In genomic region chr20:50398064-50398463, GRCh38 we compare ENCODE assay signal across 26 cellular contexts.
DNase-seq lines count a peak whose midpoint lies in the region; ATAC-seq and TF ChIP-seq lines count a peak whose summit lies in the region.
"Had no signal": no experiment of that assay in that cellular context is flagged by ENCODE, and none has a peak within 500 bp of the region (broad histone marks: within the 10 kb centered on the region; RNA-seq: fewer than 3 reads in every experiment).

No MANE protein-coding gene starts in this region.

- peak in 1 of 2 donors; percentile 4 for TF ChIP-seq RAD21 in liver (IDR thresholded peaks at IDR 0.05)

- WGBS in liver = 41% methylated on average over 8 of the region's 8 CpGs

- H3K4me3 ChIP-seq in cardiac muscle cell (no peak overlapping the region), liver (ENCODE audit: low read depth in 1 of 3, low read length in 3 of 3) (no peak overlapping the region), gastrocnemius medialis (peak overlapping the region in 2 of 4 donors; percentile 8 to 11), vagina (no peak overlapping the region), left lung (no peak overlapping the region)
- H3K4me3 ChIP-seq: K562, neural progenitor cell had no signal

- H3K36me3 ChIP-seq in cardiac muscle cell (no peaks in the 10 kb centered on the region), liver (ENCODE audit: control insufficient read depth in 4 of 4, insufficient read depth in 3 of 4, low read depth in 1 of 4, low read length in 3 of 4) (no peaks in the 10 kb centered on the region), gastrocnemius medialis (no peaks in the 10 kb centered on the region), vagina (no peaks in the 10 kb centered on the region), left lung (no peaks in the 10 kb centered on the region)
- H3K36me3 ChIP-seq: neural progenitor cell had no signal

- no peaks in the 10 kb centered on the region for H3K9me3 ChIP-seq in cardiac muscle cell (ENCODE audit: low read depth)
- no peaks in the 10 kb centered on the region for H3K9me3 ChIP-seq in liver (ENCODE audit: control insufficient read depth in 4 of 4, low read length in 3 of 4)
- H3K9me3 ChIP-seq in gastrocnemius medialis = no peaks in the 10 kb centered on the region
- H3K9me3 ChIP-seq in vagina = no peaks in the 10 kb centered on the region
- no peaks in the 10 kb centered on the region for H3K9me3 ChIP-seq in left lung

- ATAC-seq in left cardiac atrium = no peak
- peak; percentile 51 to 59 for ATAC-seq in gastrocnemius medialis
- ATAC-seq in HG03108 (IDR thresholded peaks at IDR 0.05; ENCODE audit: unreplicated experiment) = no peak
- ATAC-seq in left lung = no peak
- ATAC-seq: activated naive CD4-positive, alpha-beta T cell treated with anti-CD3 and anti-CD28 coated beads, Interleukin-2, amount 50 U/mL, for 72 hours; K562; stimulated activated naive CD8-positive, alpha-beta T cell treated with anti-CD3 and anti-CD28 coated beads, Interleukin-15, Interleukin-2, amounts not matched to agents 100 U/mL and 50 U/mL, for 24 hours had no signal

- intact Hi-C loops in left cardiac atrium (cut with DNase I) (loop anchor here (2.0 to 10.0 kb wide), 4 partner anchors 57 to 206 kb away; partner anchors contain the start of gene CEBPB (in 1 of the 2)), gastrocnemius medialis (cut with DNase I; ENCODE audit: low total_unique reads) (loop anchor here (1.0 to 5.0 kb wide), 4 partner anchors 17 to 121 kb away; no protein-coding TSS in a partner anchor), vagina (cut with DNase I) (no loop called here), left lung (cut with DNase I) (no loop called here)

- no peak for TF ChIP-seq CTCF in cardiac muscle cell (IDR thresholded peaks at IDR 0.05; ENCODE audit: low read depth, low read length)
- no peak for TF ChIP-seq CTCF in liver (IDR thresholded peaks at IDR 0.05; ENCODE audit: low read depth, low read length, missing input control)
- no peak for TF ChIP-seq CTCF in gastrocnemius medialis (IDR thresholded peaks at IDR 0.05 in 4 of 5, conservative IDR thresholded peaks at IDR 0.05 in 1 of 5)
- no peak for TF ChIP-seq CTCF in vagina (IDR thresholded peaks at IDR 0.05)
- TF ChIP-seq CTCF in left lung (IDR thresholded peaks at IDR 0.05) = no peak

- in situ Hi-C loops in gastrocnemius medialis (cut with MboI; ENCODE audit: low sequenced_read_pairs in 4 of 4) = loop anchor here in 1 of 4 donors (25.0 kb wide), 1 partner anchor 111 kb away; no protein-coding TSS in a partner anchor

- H3K4me1 ChIP-seq in cardiac muscle cell (ENCODE audit: low read depth) (peaks cover 34% of the 10 kb centered on the region), liver (ENCODE audit: control insufficient read depth in 4 of 4, insufficient read depth in 4 of 4, low read length in 3 of 4) (peaks cover 27 to 85% (median 56%) of the 10 kb centered on the region in 4 donors), gastrocnemius medialis (peaks cover 76 to 82% of the 10 kb centered on the region in 2 donors), vagina (peaks cover 24% of the 10 kb centered on the region), left lung (peaks cover 32 to 73% of the 10 kb centered on the region in 2 donors)
- H3K4me1 ChIP-seq: neural progenitor cell had no signal

- H3K9ac ChIP-seq in liver (ENCODE audit: low read depth in 1 of 2, low read length in 2 of 2) = peak overlapping the region in 1 of 2 donors; percentile 77
- H3K9ac ChIP-seq: neural progenitor cell had no signal

- H3K27me3 ChIP-seq in cardiac muscle cell = no peaks in the 10 kb centered on the region
- no peaks in the 10 kb centered on the region for H3K27me3 ChIP-seq in liver (ENCODE audit: control insufficient read depth in 4 of 4, insufficient read depth in 4 of 4, low read length in 3 of 4)
- H3K27me3 ChIP-seq in gastrocnemius medialis = no peaks in the 10 kb centered on the region
- no peaks in the 10 kb centered on the region for H3K27me3 ChIP-seq in vagina
- H3K27me3 ChIP-seq in left lung = no peaks in the 10 kb centered on the region
- H3K27me3 ChIP-seq: neural progenitor cell had no signal

- TF ChIP-seq POLR2A in gastrocnemius medialis (IDR thresholded peaks at IDR 0.05) (no peak), vagina (IDR thresholded peaks at IDR 0.05) (no peak)

- DNase-seq in cardiac muscle cell (ENCODE audit: low read depth in 1 of 2, low spot score in 1 of 2) (no peak), left cardiac atrium (no peak), gastrocnemius medialis (peak; percentile 91 to 97), vagina (ENCODE audit: extremely low spot score in 2 of 2) (no peak), NCI-H1092 (lab: John Stamatoyannopoulos, UW) (no peak), left lung (no peak)
- DNase-seq: 8988T; activated CD4-positive, alpha-beta T cell treated with anti-CD3 and anti-CD28 coated beads, Interleukin-2, amount 50 U/mL, for 48 hours; activated CD4-positive, CD25-positive, alpha-beta regulatory T cell; activated CD8-positive, alpha-beta memory T cell treated with anti-CD3 and anti-CD28 coated beads, Interleukin-2, amount 50 U/mL, for 4 hours; Calu3; dermis blood vessel endothelial cell; DND-41; H9; MM.1S; NCI-H1417 treated with DMSO at 0.1 percent for 48 hours; NCI-H2081 treated with DMSO at 0.1 percent for 48 hours; NCI-H345; NCI-H748 treated with DMSO at 0.1 percent for 48 hours; stimulated activated naive CD8-positive, alpha-beta T cell treated with anti-CD3 and anti-CD28 coated beads, Interleukin-15, Interleukin-2, amounts not matched to agents 100 U/mL and 50 U/mL, for 24 hours; T-helper 1 cell had no signal

- H3K27ac ChIP-seq in cardiac muscle cell = peak overlapping the region; percentile 90
- H3K27ac ChIP-seq in liver (ENCODE audit: low read depth in 1 of 2, low read length in 2 of 2) = peak overlapping the region; percentile 91 to 94
- H3K27ac ChIP-seq in gastrocnemius medialis = peak overlapping the region; percentile 93 to 100 (median 96)
- H3K27ac ChIP-seq in vagina = peak overlapping the region; percentile 31
- peak overlapping the region in 1 of 2 donors; percentile 49 for H3K27ac ChIP-seq in left lung
- H3K27ac ChIP-seq: neural progenitor cell had no signal

TF ChIP-seq in liver, 16 proteins besides CTCF, POLR2A, EP300 and RAD21:
- TF ChIP-seq RXRA (IDR thresholded peaks at IDR 0.05) = peak in 1 of 2 donors; percentile 44
- no peak for TF ChIP-seq SP1 (IDR thresholded peaks at IDR 0.05)
- no peak for TF ChIP-seq ATF3 (IDR thresholded peaks at IDR 0.05)
- TF ChIP-seq TAF1 (conservative IDR thresholded peaks at IDR 0.05) = no peak
- peak; percentile 72 for TF ChIP-seq MAX (IDR thresholded peaks at IDR 0.05)
- peak in 1 of 2 donors; percentile 23 for TF ChIP-seq HNF4A (conservative IDR thresholded peaks at IDR 0.05)
- TF ChIP-seq YY1 (IDR thresholded peaks at IDR 0.05) = peak; percentile 18
TF ChIP-seq in liver: peak in this region for 4.

Comparison
In these comparisons a context has a peak if more than half of its experiments do, and no peak if none do; other contexts are left out.
1. DNase-seq: peak in gastrocnemius medialis (2 of 2); none in cardiac muscle cell (0 of 2), left cardiac atrium (single experiment), vagina (0 of 2), NCI-H1092 (single experiment) and left lung (0 of 2).
2. ATAC-seq: peak in gastrocnemius medialis (2 of 2); none in left cardiac atrium (0 of 2), HG03108 (single experiment) and left lung (single experiment).
3. intact Hi-C loops: an anchor here in left cardiac atrium (2.0 to 10.0 kb wide) and gastrocnemius medialis (1.0 to 5.0 kb wide); none called in vagina and left lung.